Comparison of ENCODE assay signal across 1 cellular context in genomic region chr16:17544785-17545184, GRCh38.
TF ChIP-seq lines count a peak whose summit lies in the region.

No MANE protein-coding gene starts in this region.

TF ChIP-seq in H1, 55 proteins besides CTCF, POLR2A, EP300 and RAD21 (continued from another document):
- TF ChIP-seq CHD7 (IDR thresholded peaks at IDR 0.05; ENCODE audit: insufficient replicate concordance, low read length) (no peak), RXRA (IDR thresholded peaks at IDR 0.05; ENCODE audit: insufficient read depth, low read depth, low read length) (0 out of 2 replicates have a peak, but pooled peaks have one; percentile 52), MAX (IDR thresholded peaks at IDR 0.05) (peak; percentile 20; the same call in 1 of the 2 replicates), CHD2 (IDR thresholded peaks at IDR 0.05; ENCODE audit: low read length) (no peak), EZH2 (IDR thresholded peaks at IDR 0.05; ENCODE audit: low read depth, low read length, severe bottlenecking) (no peak), SIX5 (IDR thresholded peaks at IDR 0.05; ENCODE audit: low read depth, low read length) (no peak)
- TF ChIP-seq, protein P1, sequence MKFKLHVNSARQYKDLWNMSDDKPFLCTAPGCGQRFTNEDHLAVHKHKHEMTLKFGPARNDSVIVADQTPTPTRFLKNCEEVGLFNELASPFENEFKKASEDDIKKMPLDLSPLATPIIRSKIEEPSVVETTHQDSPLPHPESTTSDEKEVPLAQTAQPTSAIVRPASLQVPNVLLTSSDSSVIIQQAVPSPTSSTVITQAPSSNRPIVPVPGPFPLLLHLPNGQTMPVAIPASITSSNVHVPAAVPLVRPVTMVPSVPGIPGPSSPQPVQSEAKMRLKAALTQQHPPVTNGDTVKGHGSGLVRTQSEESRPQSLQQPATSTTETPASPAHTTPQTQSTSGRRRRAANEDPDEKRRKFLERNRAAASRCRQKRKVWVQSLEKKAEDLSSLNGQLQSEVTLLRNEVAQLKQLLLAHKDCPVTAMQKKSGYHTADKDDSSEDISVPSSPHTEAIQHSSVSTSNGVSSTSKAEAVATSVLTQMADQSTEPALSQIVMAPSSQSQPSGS (IDR thresholded peaks at IDR 0.05; ENCODE audit: low read length) = no peak
